Comparison of ENCODE assay signal across 12 cellular contexts in the genomic region with DNA sequence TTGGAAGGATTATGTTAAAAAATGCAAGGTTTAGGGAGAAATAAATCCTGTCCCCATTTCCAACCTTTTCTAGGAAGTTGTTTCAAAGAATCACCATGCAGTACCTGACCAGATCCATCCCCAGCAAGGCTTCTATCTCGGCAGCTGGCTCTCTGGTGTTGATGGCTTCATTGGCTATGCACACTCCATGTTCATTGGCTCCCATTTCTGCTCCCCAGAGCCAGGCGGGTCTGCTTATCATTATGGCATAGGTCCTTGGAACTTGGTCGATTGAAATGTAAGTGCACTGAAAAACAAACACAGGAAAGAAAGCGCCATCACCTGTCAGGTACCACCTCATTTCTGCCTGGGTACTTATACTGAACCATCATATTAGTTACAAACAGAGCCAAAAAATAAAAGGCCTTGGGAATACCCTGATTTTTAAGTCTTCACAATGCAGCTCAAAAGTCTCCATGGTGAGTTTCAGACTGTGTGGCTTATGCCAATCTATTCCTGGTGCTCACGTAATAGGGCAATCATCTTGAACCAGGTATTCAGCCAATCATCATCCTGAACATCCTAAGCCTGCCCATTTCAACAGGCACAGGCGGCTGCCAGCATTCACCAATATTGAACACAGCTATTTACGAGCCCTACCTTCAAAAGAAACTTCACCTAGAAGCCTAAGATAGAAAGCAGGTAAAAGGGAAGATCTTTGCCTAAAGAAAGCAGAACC.
"Had no signal": no experiment of that assay in that cellular context is flagged by ENCODE, and none has a peak within 500 bp of the region (broad histone marks: within the 10 kb centered on the region; RNA-seq: fewer than 3 reads in every experiment).

No MANE protein-coding gene starts in this region.

- H3K27me3 Mint-ChIP-seq: dendritic cell treated with granulocyte-macrophage colony-stimulating factor and Interleukin-4, amounts not matched to agents 40 ng/mL and 50 ng/mL, for 4 days; stimulated activated naive B cell treated with anti-CD40 and anti-IgM and Interleukin-4, amounts not matched to agents 10 μg/mL and 1 μg/mL and 100 μg/mL, for 72 hours had no signal

- H3K27ac Mint-ChIP-seq: activated T-helper 2 cell treated with anti-CD3 and anti-CD28 coated beads, Interferon-gamma antibody, Interleukin-2, Interleukin-4, amounts not matched to agents 10 μg/mL and 5 μg/mL and 100 μg/mL, durations not matched to agents 14 hours and 24 hours and 36 hours; stimulated activated naive B cell treated with anti-CD40 and anti-IgM and Interleukin-4, amounts not matched to agents 10 μg/mL and 1 μg/mL and 100 μg/mL, for 72 hours had no signal

- H3K36me3 ChIP-seq: ovary, uterus had no signal

- H3K4me3 Mint-ChIP-seq: central memory CD8-positive, alpha-beta T cell; dendritic cell treated with granulocyte-macrophage colony-stimulating factor and Interleukin-4, amounts not matched to agents 40 ng/mL and 50 ng/mL, for 4 days had no signal

- H3K27ac ChIP-seq: foreskin keratinocyte, ovary, uterus had no signal

- H3K9me3 ChIP-seq: ovary, tibial nerve, uterus had no signal

- DNase-seq: activated naive CD4-positive, alpha-beta T cell treated with anti-CD3 and anti-CD28 coated beads, Interleukin-2, amount 50 U/mL, for 16 hours; foreskin keratinocyte; midbrain; ovary; stimulated activated CD4-positive, alpha-beta T cell treated with anti-CD3 and anti-CD28 coated beads, Interleukin-12 subunit alpha, Interleukin-12 subunit beta, amount 100 ng/mL, for 4 hours; uterus had no signal

- H3K4me3 ChIP-seq: ovary, tibial nerve, uterus had no signal

- ATAC-seq: foreskin keratinocyte, left colon had no signal

- H3K4me1 ChIP-seq: foreskin keratinocyte, uterus had no signal

- H3K9me3 Mint-ChIP-seq: central memory CD8-positive, alpha-beta T cell had no signal

- H3K27me3 ChIP-seq: foreskin keratinocyte, ovary, tibial nerve, uterus had no signal
